17 cellular contexts compared by ENCODE assay signal in genomic region chr12:79071498-79071897, GRCh38.
"Had no signal": no experiment of that assay in that cellular context is flagged by ENCODE, and none has a peak within 500 bp of the region (broad histone marks: within the 10 kb centered on the region; RNA-seq: fewer than 3 reads in every experiment).

No MANE protein-coding gene starts in this region.

- FAIRE-seq: endothelial cell of umbilical vein had no signal

- H3K27ac ChIP-seq: colonic mucosa, gastrocnemius medialis, heart right ventricle, left lung, prostate gland, right lobe of liver, tibial nerve had no signal

- DNase-seq: activated CD4-positive, alpha-beta T cell treated with anti-CD3 and anti-CD28 coated beads, Interleukin-2, amount 50 U/mL, for 1 hour; activated CD4-positive, CD25-positive, alpha-beta regulatory T cell; activated naive CD4-positive, alpha-beta T cell treated with anti-CD3 and anti-CD28 coated beads, Interleukin-2, amount 10 ng/mL, durations not matched to agents 7 days and 5 days; activated T-cell treated with anti-CD3 and anti-CD28 coated beads for 4 hours; caudate nucleus; colonic mucosa; effector CD4-positive, alpha-beta T cell; gastrocnemius medialis; heart right ventricle; left lung; nephron progenitor cell; right lobe of liver had no signal

- H3K4me1 ChIP-seq: colonic mucosa, gastrocnemius medialis, heart right ventricle, left lung, prostate gland, right lobe of liver, tibial nerve had no signal

- H3K36me3 ChIP-seq: colonic mucosa, gastrocnemius medialis, heart right ventricle, left lung, prostate gland, right lobe of liver, tibial nerve had no signal

- H3K9me3 ChIP-seq: colonic mucosa, gastrocnemius medialis, heart right ventricle, left lung, prostate gland, right lobe of liver, tibial nerve had no signal

- ATAC-seq: activated T-helper 17 cell treated with anti-CD3 and anti-CD28 coated beads, Interleukin-2, amount 50 U/mL, for 72 hours; gastrocnemius medialis; heart right ventricle; left lung; right lobe of liver; stimulated activated effector memory CD8-positive, alpha-beta T cell treated with anti-CD3 and anti-CD28 coated beads, Interleukin-12 subunit alpha, Interleukin-12 subunit beta, amount 100 ng/mL, for 72 hours had no signal

- H3K4me3 ChIP-seq: colonic mucosa, gastrocnemius medialis, heart right ventricle, left lung, prostate gland, right lobe of liver, tibial nerve had no signal

- H3K27me3 ChIP-seq: colonic mucosa, gastrocnemius medialis, heart right ventricle, left lung, right lobe of liver, tibial nerve had no signal
